In the genomic region with DNA sequence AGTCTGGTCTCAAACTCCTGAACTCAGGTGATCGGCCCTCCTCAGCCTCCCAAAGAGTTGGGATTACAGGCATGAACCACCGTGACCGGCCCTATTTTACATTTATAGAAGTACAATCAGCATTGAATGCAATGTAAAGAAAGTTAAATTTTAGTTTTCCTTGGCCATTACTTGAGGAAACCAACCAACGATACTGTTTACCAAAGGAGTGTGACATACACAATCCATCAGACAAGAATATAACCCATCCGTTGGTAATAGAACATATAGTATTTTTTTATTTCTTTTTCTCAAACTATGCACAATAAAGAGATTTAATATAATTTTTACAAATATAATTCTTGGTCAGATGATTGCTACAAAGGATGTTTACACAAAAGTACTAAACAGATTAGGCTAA, we compare ENCODE assay signal across 1 cellular context.
TF ChIP-seq lines count a peak whose summit lies in the region.

No MANE protein-coding gene starts in this region.

TF ChIP-seq in IMR-90, 13 proteins besides CTCF, POLR2A, EP300 and RAD21:
- no peak for TF ChIP-seq RCOR1 (IDR thresholded peaks at IDR 0.05; ENCODE audit: insufficient replicate concordance, low read length)
- TF ChIP-seq FOS (IDR thresholded peaks at IDR 0.05; ENCODE audit: low read depth, low read length): no peak
- TF ChIP-seq, protein P1, sequence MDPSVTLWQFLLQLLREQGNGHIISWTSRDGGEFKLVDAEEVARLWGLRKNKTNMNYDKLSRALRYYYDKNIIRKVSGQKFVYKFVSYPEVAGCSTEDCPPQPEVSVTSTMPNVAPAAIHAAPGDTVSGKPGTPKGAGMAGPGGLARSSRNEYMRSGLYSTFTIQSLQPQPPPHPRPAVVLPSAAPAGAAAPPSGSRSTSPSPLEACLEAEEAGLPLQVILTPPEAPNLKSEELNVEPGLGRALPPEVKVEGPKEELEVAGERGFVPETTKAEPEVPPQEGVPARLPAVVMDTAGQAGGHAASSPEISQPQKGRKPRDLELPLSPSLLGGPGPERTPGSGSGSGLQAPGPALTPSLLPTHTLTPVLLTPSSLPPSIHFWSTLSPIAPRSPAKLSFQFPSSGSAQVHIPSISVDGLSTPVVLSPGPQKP (IDR thresholded peaks at IDR 0.05; ENCODE audit: borderline replicate concordance, low read depth, low read length): no peak
- no peak for TF ChIP-seq SMC3 (IDR thresholded peaks at IDR 0.05; ENCODE audit: low read depth, low read length)
- TF ChIP-seq, protein P2, sequence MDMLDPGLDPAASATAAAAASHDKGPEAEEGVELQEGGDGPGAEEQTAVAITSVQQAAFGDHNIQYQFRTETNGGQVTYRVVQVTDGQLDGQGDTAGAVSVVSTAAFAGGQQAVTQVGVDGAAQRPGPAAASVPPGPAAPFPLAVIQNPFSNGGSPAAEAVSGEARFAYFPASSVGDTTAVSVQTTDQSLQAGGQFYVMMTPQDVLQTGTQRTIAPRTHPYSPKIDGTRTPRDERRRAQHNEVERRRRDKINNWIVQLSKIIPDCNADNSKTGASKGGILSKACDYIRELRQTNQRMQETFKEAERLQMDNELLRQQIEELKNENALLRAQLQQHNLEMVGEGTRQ (IDR thresholded peaks at IDR 0.05; ENCODE audit: low read depth, low read length): no peak
- TF ChIP-seq MXI1 (IDR thresholded peaks at IDR 0.05; ENCODE audit: borderline replicate concordance, low read depth, low read length): no peak
- no peak for TF ChIP-seq MAZ (IDR thresholded peaks at IDR 0.05; ENCODE audit: borderline replicate concordance, low read depth, low read length)
- TF ChIP-seq MAFK (IDR thresholded peaks at IDR 0.05; ENCODE audit: low read depth, low read length): no peak
- TF ChIP-seq NFE2L2 (IDR thresholded peaks at IDR 0.05; ENCODE audit: low read depth, low read length): no peak
- no peak for TF ChIP-seq CHD1 (IDR thresholded peaks at IDR 0.05; ENCODE audit: low read depth, low read length)
- no peak for TF ChIP-seq CEBPB (IDR thresholded peaks at IDR 0.05; ENCODE audit: low read depth, low read length)
- TF ChIP-seq BHLHE40 (IDR thresholded peaks at IDR 0.05; ENCODE audit: low read depth, low read length): no peak
- no peak for TF ChIP-seq RFX5 (IDR thresholded peaks at IDR 0.05; ENCODE audit: low read depth, low read length)
